ENCODE assay signal across 30 cellular contexts in the genomic region with DNA sequence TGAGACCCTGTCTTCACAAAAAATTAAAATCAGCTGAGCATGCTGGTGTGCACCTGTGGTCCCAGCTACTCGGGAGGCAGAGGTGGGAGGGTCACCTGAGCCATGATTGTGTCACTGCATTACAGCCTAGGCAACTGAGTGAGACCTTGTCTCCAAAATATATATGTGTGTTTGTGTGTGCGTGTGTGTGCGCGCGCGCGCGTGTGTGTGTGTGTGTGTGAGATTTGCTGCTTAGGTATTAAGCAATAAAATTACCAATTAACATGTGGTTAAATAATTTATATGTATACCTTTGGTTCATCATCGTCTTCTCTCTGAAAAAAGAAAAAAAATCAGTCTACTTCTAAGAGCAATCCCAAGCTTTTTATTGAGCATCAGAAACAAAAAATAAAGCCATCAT.
"Had no signal": no experiment of that assay in that cellular context is flagged by ENCODE, and none has a peak within 500 bp of the region (broad histone marks: within the 10 kb centered on the region; RNA-seq: fewer than 3 reads in every experiment).

No MANE protein-coding gene starts in this region.

- H3K27me3 ChIP-seq: ascending aorta, cardiac muscle cell, colonic mucosa had no signal

- DNase-seq: activated CD4-positive, alpha-beta memory T cell treated with anti-CD3 and anti-CD28 coated beads for 36 hours; activated CD4-positive, alpha-beta T cell treated with anti-CD3 and anti-CD28 coated beads for 4 hours; activated CD4-positive, alpha-beta T cell treated with anti-CD3 and anti-CD28 coated beads, Interleukin-2, amount 10 ng/mL, durations not matched to agents 24 days and 14 days; activated CD4-positive, alpha-beta T cell treated with anti-CD3 and anti-CD28 coated beads, Interleukin-2, amount 50 U/mL, for 1 hour; activated CD4-positive, alpha-beta T cell treated with anti-CD3 and anti-CD28 coated beads, Interleukin-2, amount 50 U/mL, for 4 hours; activated CD4-positive, CD25-positive, alpha-beta regulatory T cell; activated CD8-positive, alpha-beta memory T cell treated with anti-CD3 and anti-CD28 coated beads, Interleukin-2, amount 50 U/mL, for 4 hours; activated CD8-positive, alpha-beta T cell treated with anti-CD3 and anti-CD28 coated beads for 36 hours; activated gamma-delta T cell; activated naive CD4-positive, alpha-beta T cell treated with anti-CD3 and anti-CD28 coated beads, Interleukin-2, amount 10 ng/mL, durations not matched to agents 7 days and 5 days; activated naive CD4-positive, alpha-beta T cell treated with Interleukin-2 at 50 U/mL for 16 hours; activated naive CD8-positive, alpha-beta T cell treated with anti-CD3 and anti-CD28 coated beads, Interleukin-2, amount 10 ng/mL, durations not matched to agents 7 days and 5 days; activated naive CD8-positive, alpha-beta T cell treated with anti-CD3 and anti-CD28 coated beads, Interleukin-2, amount 50 U/mL, for 24 hours; activated T-cell treated with anti-CD3 and anti-CD28 coated beads for 4 hours; activated T-cell treated with anti-CD3 and anti-CD28 coated beads, Interleukin-2, amount 50 U/mL, for 1 hour; activated T-cell treated with anti-CD3 and anti-CD28 coated beads, Interleukin-2, amount 50 U/mL, for 4 hours; activated T-cell treated with anti-CD3 and anti-CD28 coated beads, Interleukin-2, amount 50 U/mL, for 72 hours; amygdala; anterior cingulate cortex; caudate nucleus; cerebellar nuclear complex; colonic mucosa; T-helper 9 cell; WERI-Rb-1 had no signal

- H3K36me3 ChIP-seq: colonic mucosa had no signal

- H3K4me3 ChIP-seq: ascending aorta, cardiac muscle cell, colonic mucosa had no signal

- H3K27ac ChIP-seq: ascending aorta, cardiac muscle cell, colonic mucosa, WERI-Rb-1 had no signal

- ATAC-seq: activated CD4-positive, CD25-positive, alpha-beta regulatory T cell treated with anti-CD3 and anti-CD28 coated beads, Interleukin-2, amount 50 U/mL, for 24 hours; activated CD8-positive, alpha-beta T cell treated with anti-CD3 and anti-CD28 coated beads for 36 hours; activated naive CD8-positive, alpha-beta T cell treated with anti-CD3 and anti-CD28 coated beads, Interleukin-2, amount 50 U/mL, for 24 hours; activated T-cell treated with anti-CD3 and anti-CD28 coated beads, Interleukin-2, amount 50 U/mL, for 4 hours; activated T-cell treated with anti-CD3 and anti-CD28 coated beads, Interleukin-2, amount 50 U/mL, for 72 hours; activated T-helper 17 cell treated with anti-CD3 and anti-CD28 coated beads, Interleukin-2, amount 50 U/mL, for 72 hours; WTC11 had no signal

- FAIRE-seq: bronchial epithelial cell had no signal

- H3K4me1 ChIP-seq: ascending aorta, colonic mucosa had no signal

- H3K9me3 ChIP-seq: ascending aorta, colonic mucosa had no signal
